Comparison of ENCODE assay signal across 1 cellular context in genomic region chr5:69007086-69007672, GRCh38.
TF ChIP-seq lines count a peak whose summit lies in the region.

No MANE protein-coding gene starts in this region.

TF ChIP-seq in neural cell, 6 proteins besides CTCF, POLR2A, EP300 and RAD21 (continued from another document):
- TF ChIP-seq EZH2 (IDR thresholded peaks at IDR 0.05; ENCODE audit: borderline replicate concordance, insufficient read depth, low read length, poor library complexity, severe bottlenecking) = no peak
- TF ChIP-seq POLR2AphosphoS5 (IDR thresholded peaks at IDR 0.05) = no peak
- TF ChIP-seq SMC3 (conservative IDR thresholded peaks at IDR 0.05; ENCODE audit: poor library complexity) = no peak
